Comparison of ENCODE assay signal across 17 cellular contexts in genomic region chr11:132999031-132999430, GRCh38.
DNase-seq lines count a peak whose midpoint lies in the region; TF ChIP-seq lines count a peak whose summit lies in the region.
"Had no signal": no experiment of that assay in that cellular context is flagged by ENCODE, and none has a peak within 500 bp of the region (broad histone marks: within the 10 kb centered on the region; RNA-seq: fewer than 3 reads in every experiment).

No MANE protein-coding gene starts in this region.

- no TSS peak for BruUV-seq in A673 (replicated peaks; lab: Mats Ljungman, UMichigan)

- H3K9ac ChIP-seq in HUES48 (ENCODE audit: low read depth, low read length), result no peak overlapping the region
- H3K9ac ChIP-seq in iPS-18a (ENCODE audit: low read length), result no peak overlapping the region
- H3K9ac ChIP-seq: BLaER1 treated with 17β-estradiol and CSF1 and Interleukin-3, amounts not matched to agents 10 nM and 100 nM had no signal

- H4K20me1 ChIP-seq in osteoblast (ENCODE audit: insufficient read depth, low read length), result no peaks in the 10 kb centered on the region
- H4K20me1 ChIP-seq: BLaER1 treated with 17β-estradiol and CSF1 and Interleukin-3, amounts not matched to agents 10 nM and 100 nM had no signal

- H3K27ac ChIP-seq in A673 (ENCODE audit: low read depth, low read length, poor library complexity, severe bottlenecking), result no peak overlapping the region
- H3K27ac ChIP-seq in HUES48 (ENCODE audit: low read depth, low read length), result peak overlapping the region; percentile 47
- no peak overlapping the region for H3K27ac ChIP-seq in iPS-18a (ENCODE audit: low read length)
- H3K27ac ChIP-seq in osteoblast (ENCODE audit: low read depth, low read length), result no peak overlapping the region
- H3K27ac ChIP-seq in transverse colon, result no peak overlapping the region
- H3K27ac ChIP-seq: 22Rv1; A549; BLaER1 treated with 17β-estradiol and CSF1 and Interleukin-3, amounts not matched to agents 10 nM and 100 nM had no signal

- intact Hi-C loops in A673 (cut with micrococcal nuclease; ENCODE audit: unreplicated experiment) (no loop called here), transverse colon (cut with DNase I; ENCODE audit: low total_unique reads) (no loop called here)

- TF ChIP-seq EP300 in transverse colon (IDR thresholded peaks at IDR 0.05; ENCODE audit: low read depth), result no peak

- DNase-seq in A673 (ENCODE audit: low spot score), result peak; percentile 24
- peak; percentile 66 for DNase-seq in osteoblast (ENCODE audit: insufficient read length, low spot score, missing footprints)
- DNase-seq in NCI-H524 treated with DMSO at 0.1 percent for 48 hours (lab: John Stamatoyannopoulos, UW), result no peak
- DNase-seq in SK-N-DZ (ENCODE audit: low spot score), result no peak
- DNase-seq in transverse colon, result no peak
- DNase-seq: Calu3; CD8-positive, alpha-beta T cell; DMS79 treated with DMSO at 0.1 percent for 48 hours; GOT3; H9; KG1 had no signal

- CTCF ChIA-PET in A673 (lab: Charles Lee), result no interaction called here

- H3K9me3 ChIP-seq in A673 (ENCODE audit: low read depth, low read length, poor library complexity, severe bottlenecking), result no peaks in the 10 kb centered on the region
- no peaks in the 10 kb centered on the region for H3K9me3 ChIP-seq in HUES48 (ENCODE audit: control insufficient read depth, insufficient read depth, low read length)
- no peaks in the 10 kb centered on the region for H3K9me3 ChIP-seq in iPS-18a (ENCODE audit: control insufficient read depth, low read depth, low read length)
- no peaks in the 10 kb centered on the region for H3K9me3 ChIP-seq in osteoblast (ENCODE audit: low read depth, low read length)
- no peaks in the 10 kb centered on the region for H3K9me3 ChIP-seq in transverse colon
- H3K9me3 ChIP-seq: A549 had no signal

- TF ChIP-seq POLR2A in transverse colon (IDR thresholded peaks at IDR 0.05), result no peak

- H3K27me3 ChIP-seq in A673 (replicated peaks; ENCODE audit: insufficient read depth, low read depth, low read length, poor library complexity) (peaks cover 19% of the 10 kb centered on the region), HUES48 (ENCODE audit: control insufficient read depth, insufficient read depth, low read length) (peaks cover 33% of the 10 kb centered on the region), iPS-18a (ENCODE audit: control insufficient read depth, insufficient read depth, low read length) (peaks cover 31% of the 10 kb centered on the region), osteoblast (ENCODE audit: insufficient read depth, low read length) (peaks cover 9% of the 10 kb centered on the region), transverse colon (peaks cover 10% of the 10 kb centered on the region)

- H3K36me3 ChIP-seq in A673 (ENCODE audit: insufficient read depth, low read length, poor library complexity, severe bottlenecking) (no peaks in the 10 kb centered on the region), HUES48 (ENCODE audit: control insufficient read depth, insufficient read depth, low read length) (no peaks in the 10 kb centered on the region), iPS-18a (ENCODE audit: control insufficient read depth, low read depth, low read length) (no peaks in the 10 kb centered on the region), osteoblast (ENCODE audit: insufficient read depth, low read length) (no peaks in the 10 kb centered on the region), transverse colon (no peaks in the 10 kb centered on the region)
- H3K36me3 ChIP-seq: BLaER1 treated with 17β-estradiol and CSF1 and Interleukin-3, amounts not matched to agents 10 nM and 100 nM had no signal

- in situ Hi-C loops in transverse colon (cut with MboI; ENCODE audit: low pct_ligation_motif_present in 1 of 4, low pct_unique_long_range_greater_than_20kb in 1 of 4, low sequenced_read_pairs in 3 of 4), result no loop called here

- H3K4me2 ChIP-seq in osteoblast (ENCODE audit: insufficient read depth, low read length), result no peak overlapping the region
- H3K4me2 ChIP-seq: A549; BLaER1 treated with 17β-estradiol and CSF1 and Interleukin-3, amounts not matched to agents 10 nM and 100 nM had no signal

- TF ChIP-seq CTCF in A673 (conservative IDR thresholded peaks at IDR 0.05; ENCODE audit: low read depth, low read length) (no peak), osteoblast (IDR thresholded peaks at IDR 0.05; ENCODE audit: extremely low read depth, low read depth, low read length) (no peak), transverse colon (IDR thresholded peaks at IDR 0.05) (no peak)

- no peak overlapping the region for H2AFZ ChIP-seq in osteoblast (ENCODE audit: low read length)

- H3K79me2 ChIP-seq in osteoblast (ENCODE audit: insufficient read depth, low read length), result no peaks in the 10 kb centered on the region

- POLR2A ChIA-PET in A673 (lab: Charles Lee; ENCODE audit: low non-redundant PET), result interaction anchor here (0.6 kb wide), 1 partner anchor 18 kb away, joined by 4 read pairs; no protein-coding TSS in a partner anchor

- peaks cover 16% of the 10 kb centered on the region for H3K4me1 ChIP-seq in A673 (ENCODE audit: insufficient read depth, low read length, poor library complexity, severe bottlenecking)
- peaks cover 12% of the 10 kb centered on the region for H3K4me1 ChIP-seq in HUES48 (ENCODE audit: control insufficient read depth, insufficient read depth, low read length)
- peaks cover 15% of the 10 kb centered on the region for H3K4me1 ChIP-seq in iPS-18a (ENCODE audit: control insufficient read depth, low read depth, low read length)
- no peaks in the 10 kb centered on the region for H3K4me1 ChIP-seq in osteoblast (ENCODE audit: insufficient read depth, low read length)
- H3K4me1 ChIP-seq in transverse colon, result no peaks in the 10 kb centered on the region
- H3K4me1 ChIP-seq: A549 had no signal

- H3K4me3 ChIP-seq in A673 (ENCODE audit: low read depth, low read length, poor library complexity, severe bottlenecking), result no peak overlapping the region
- no peak overlapping the region for H3K4me3 ChIP-seq in HUES48 (ENCODE audit: low read depth, low read length)
- H3K4me3 ChIP-seq in iPS-18a (ENCODE audit: low read length), result peak overlapping the region; percentile 14
- no peak overlapping the region for H3K4me3 ChIP-seq in osteoblast (ENCODE audit: insufficient read depth, low read length)
- H3K4me3 ChIP-seq in transverse colon, result no peak overlapping the region
- H3K4me3 ChIP-seq: A549; BLaER1 treated with 17β-estradiol and CSF1 and Interleukin-3, amounts not matched to agents 10 nM and 100 nM; GM12878 had no signal

- 17 to 55% methylated on average over 1 to 5 of the region's 5 CpGs for WGBS in transverse colon (ENCODE audit: low coverage in 1 of 2), 2 donors

Comparison
In these comparisons a context has a peak if more than half of its experiments do, and no peak if none do; other contexts are left out.
1. DNase-seq: peak in A673 (single experiment) and osteoblast (single experiment); none in NCI-H524 treated with DMSO at 0.1 percent for 48 hours (single experiment), SK-N-DZ (single experiment) and transverse colon (single experiment).